In genomic region chr5:66828551-66829421, GRCh38 we compare ENCODE assay signal across 8 cellular contexts.
DNase-seq lines count a peak whose midpoint lies in the region; ATAC-seq, FAIRE-seq and TF ChIP-seq lines count a peak whose summit lies in the region.

No MANE protein-coding gene starts in this region.

- ATAC-seq in GM18520 (IDR thresholded peaks at IDR 0.05; ENCODE audit: unreplicated experiment): peak; percentile 75
- peak; percentile 56 for ATAC-seq in HG03378 (IDR thresholded peaks at IDR 0.05; ENCODE audit: unreplicated experiment)
- ATAC-seq in left cardiac atrium: peak; percentile 91 to 95
- ATAC-seq in pancreas: peak; percentile 93 to 98 (median 96)

- H3K4me1 ChIP-seq in SJCRH30 (peaks cover 13% of the 10 kb centered on the region), pancreas (peaks cover 0 to 3% (median 0%) of the 10 kb centered on the region in 3 donors), uterus (no peaks in the 10 kb centered on the region)

- H3K9me3 ChIP-seq in SJCRH30 (replicated peaks) (no peaks in the 10 kb centered on the region), pancreas (no peaks in the 10 kb centered on the region), uterus (no peaks in the 10 kb centered on the region)

- 2 to 5% methylated on average over 21 of the region's 21 CpGs for WGBS in pancreas, 2 donors

- peak; percentile 23 to 63 for TF ChIP-seq POLR2A in uterus (IDR thresholded peaks at IDR 0.05)

- FAIRE-seq in pancreas (lab: Jason Lieb, UNC): no peak

- peak overlapping the region; percentile 88 for H3K27ac ChIP-seq in SJCRH30
- peak overlapping the region in 2 of 4 donors; percentile 1 to 21 for H3K27ac ChIP-seq in pancreas
- H3K27ac ChIP-seq in uterus: peak overlapping the region; percentile 62 to 68

- TF ChIP-seq CTCF in pancreas (IDR thresholded peaks at IDR 0.05) (no peak), uterus (IDR thresholded peaks at IDR 0.05) (no peak)

- DNase-seq in SJCRH30: peak; percentile 82 to 86
- peak in 56 of 58 donors; percentile 10 to 86 (median 58) for DNase-seq in anterior cingulate cortex (lab: John Stamatoyannopoulos, UW)
- peak; percentile 76 for DNase-seq in left cardiac atrium
- DNase-seq in pancreas: peak in 5 of 6 donors; percentile 37 to 62 (median 48)
- DNase-seq in uterus: peak; percentile 51 to 82
- no peak for DNase-seq in LoVo (ENCODE audit: low spot score)

- peak overlapping the region; percentile 45 for H3K4me3 ChIP-seq in SJCRH30
- peak overlapping the region in 3 of 4 donors; percentile 3 to 31 (median 25) for H3K4me3 ChIP-seq in pancreas
- H3K4me3 ChIP-seq in uterus: peak overlapping the region; percentile 28 to 35

- H3K27me3 ChIP-seq in SJCRH30: no peaks in the 10 kb centered on the region
- H3K27me3 ChIP-seq in pancreas: no peaks in the 10 kb centered on the region
- no peaks in the 10 kb centered on the region for H3K27me3 ChIP-seq in uterus

- intact Hi-C loops in left cardiac atrium (cut with DNase I) (no loop called here), pancreas (cut with DNase I) (no loop called here), uterus (cut with DNase I; ENCODE audit: low total_unique reads) (no loop called here)

- no peaks in the 10 kb centered on the region for H3K36me3 ChIP-seq in SJCRH30
- H3K36me3 ChIP-seq in pancreas: no peaks in the 10 kb centered on the region
- no peaks in the 10 kb centered on the region for H3K36me3 ChIP-seq in uterus
